Comparison of ENCODE assay signal across 9 cellular contexts in the genomic region with DNA sequence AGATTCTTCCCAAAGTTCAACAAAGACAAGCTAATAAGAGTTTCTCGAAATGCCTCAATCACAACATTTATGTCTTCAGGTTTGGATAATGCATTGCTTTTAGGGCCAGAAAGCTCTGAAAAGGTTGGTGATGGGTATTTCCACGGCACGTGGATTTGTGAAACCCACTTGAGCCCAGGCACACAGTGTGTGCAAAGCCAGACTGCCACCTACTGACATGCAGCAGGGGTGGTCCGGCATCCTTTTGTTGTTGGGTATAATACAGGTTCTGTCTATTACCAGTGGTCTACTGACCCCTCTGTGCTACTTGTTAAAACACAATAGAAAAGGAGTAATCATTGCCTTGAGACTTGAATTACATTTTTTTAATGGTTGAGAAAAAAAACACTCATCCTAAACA.
DNase-seq lines count a peak whose midpoint lies in the region; ATAC-seq and TF ChIP-seq lines count a peak whose summit lies in the region.
"Had no signal": no experiment of that assay in that cellular context is flagged by ENCODE, and none has a peak within 500 bp of the region (broad histone marks: within the 10 kb centered on the region; RNA-seq: fewer than 3 reads in every experiment).

No MANE protein-coding gene starts in this region.

- H2AFZ ChIP-seq in neural cell (ENCODE audit: low read depth, low read length), result no peak overlapping the region

- no peaks in the 10 kb centered on the region for H3F3A ChIP-seq in neural cell (ENCODE audit: insufficient read depth, low read length, poor library complexity, severe bottlenecking)

- no peak overlapping the region for H3K27ac ChIP-seq in neural cell (ENCODE audit: low read length)
- H3K27ac ChIP-seq: SK-N-MC had no signal

- TF ChIP-seq EP300 in neural cell (conservative IDR thresholded peaks at IDR 0.05; ENCODE audit: poor library complexity, severe bottlenecking), result no peak

- no peaks in the 10 kb centered on the region for H3K79me2 ChIP-seq in neural cell (replicated peaks; ENCODE audit: insufficient read depth, low read length)

- no peaks in the 10 kb centered on the region for H4K20me1 ChIP-seq in neural cell (ENCODE audit: insufficient read depth)

- H3K27me3 ChIP-seq in neural cell (ENCODE audit: insufficient read depth, low read depth, low read length), result no peaks in the 10 kb centered on the region

- H3K9me3 ChIP-seq in neural cell (ENCODE audit: low read length), result no peaks in the 10 kb centered on the region

- H3K9me2 ChIP-seq in neural cell (ENCODE audit: insufficient read depth, low read length), result no peaks in the 10 kb centered on the region

- no peak overlapping the region for H3K27ac Mint-ChIP-seq in effector memory CD8-positive, alpha-beta T cell

- H3K9ac ChIP-seq in neural cell (ENCODE audit: low read length), result no peak overlapping the region

- H3K9me3 Mint-ChIP-seq in effector memory CD8-positive, alpha-beta T cell, result no peaks in the 10 kb centered on the region

- DNase-seq in ELR (ENCODE audit: low read depth), result peak; percentile 13
- DNase-seq in Kasumi-1 (lab: John Stamatoyannopoulos, UW), result peak; percentile 2 to 9
- peak in 1 of 3 experiments; percentile 1 for DNase-seq in effector memory CD8-positive, alpha-beta T cell
- no peak for DNase-seq in GM19240 (ENCODE audit: insufficient read length, low spot score)

- H3K4me2 ChIP-seq in neural cell (ENCODE audit: low read length), result no peak overlapping the region

- ATAC-seq in effector memory CD8-positive, alpha-beta T cell (replicated peaks), result peak; percentile 35
- ATAC-seq in GM18519 (IDR thresholded peaks at IDR 0.05; ENCODE audit: low FRiP score, unreplicated experiment), result no peak
- no peak for ATAC-seq in HG03521 (IDR thresholded peaks at IDR 0.05; ENCODE audit: unreplicated experiment)
- no peak for ATAC-seq in HG02642 (IDR thresholded peaks at IDR 0.05; ENCODE audit: poor library complexity, unreplicated experiment)

- peaks cover 0 to 2% of the 10 kb centered on the region in 2 donors for H3K4me1 Mint-ChIP-seq in effector memory CD8-positive, alpha-beta T cell (ENCODE audit: low read depth in 2 of 2)

- H3K36me3 Mint-ChIP-seq in effector memory CD8-positive, alpha-beta T cell (ENCODE audit: insufficient read depth), result no peaks in the 10 kb centered on the region

- no peak overlapping the region for H3K4me3 ChIP-seq in neural cell (ENCODE audit: low read length)
- H3K4me3 ChIP-seq: SK-N-MC had no signal

- peak; percentile 65 for TF ChIP-seq RAD21 in neural cell (conservative IDR thresholded peaks at IDR 0.05)

- H3K27me3 Mint-ChIP-seq in effector memory CD8-positive, alpha-beta T cell, result peaks cover 4 to 40% of the 10 kb centered on the region in 2 donors

- TF ChIP-seq CTCF in neural cell (IDR thresholded peaks at IDR 0.05; ENCODE audit: poor library complexity, severe bottlenecking), result peak; percentile 54

- no peak overlapping the region for H3K4me3 Mint-ChIP-seq in effector memory CD8-positive, alpha-beta T cell

- no peaks in the 10 kb centered on the region for H3K36me3 ChIP-seq in neural cell (ENCODE audit: insufficient read depth, low read length)

TF ChIP-seq in neural cell, 6 proteins besides CTCF, POLR2A, EP300 and RAD21:
- peak; percentile 56 for TF ChIP-seq SMC3 (conservative IDR thresholded peaks at IDR 0.05; ENCODE audit: poor library complexity)
- TF ChIP-seq, protein P1, sequence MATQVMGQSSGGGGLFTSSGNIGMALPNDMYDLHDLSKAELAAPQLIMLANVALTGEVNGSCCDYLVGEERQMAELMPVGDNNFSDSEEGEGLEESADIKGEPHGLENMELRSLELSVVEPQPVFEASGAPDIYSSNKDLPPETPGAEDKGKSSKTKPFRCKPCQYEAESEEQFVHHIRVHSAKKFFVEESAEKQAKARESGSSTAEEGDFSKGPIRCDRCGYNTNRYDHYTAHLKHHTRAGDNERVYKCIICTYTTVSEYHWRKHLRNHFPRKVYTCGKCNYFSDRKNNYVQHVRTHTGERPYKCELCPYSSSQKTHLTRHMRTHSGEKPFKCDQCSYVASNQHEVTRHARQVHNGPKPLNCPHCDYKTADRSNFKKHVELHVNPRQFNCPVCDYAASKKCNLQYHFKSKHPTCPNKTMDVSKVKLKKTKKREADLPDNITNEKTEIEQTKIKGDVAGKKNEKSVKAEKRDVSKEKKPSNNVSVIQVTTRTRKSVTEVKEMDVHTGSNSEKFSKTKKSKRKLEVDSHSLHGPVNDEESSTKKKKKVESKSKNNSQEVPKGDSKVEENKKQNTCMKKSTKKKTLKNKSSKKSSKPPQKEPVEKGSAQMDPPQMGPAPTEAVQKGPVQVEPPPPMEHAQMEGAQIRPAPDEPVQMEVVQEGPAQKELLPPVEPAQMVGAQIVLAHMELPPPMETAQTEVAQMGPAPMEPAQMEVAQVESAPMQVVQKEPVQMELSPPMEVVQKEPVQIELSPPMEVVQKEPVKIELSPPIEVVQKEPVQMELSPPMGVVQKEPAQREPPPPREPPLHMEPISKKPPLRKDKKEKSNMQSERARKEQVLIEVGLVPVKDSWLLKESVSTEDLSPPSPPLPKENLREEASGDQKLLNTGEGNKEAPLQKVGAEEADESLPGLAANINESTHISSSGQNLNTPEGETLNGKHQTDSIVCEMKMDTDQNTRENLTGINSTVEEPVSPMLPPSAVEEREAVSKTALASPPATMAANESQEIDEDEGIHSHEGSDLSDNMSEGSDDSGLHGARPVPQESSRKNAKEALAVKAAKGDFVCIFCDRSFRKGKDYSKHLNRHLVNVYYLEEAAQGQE (IDR thresholded peaks at IDR 0.05; ENCODE audit: borderline replicate concordance), result no peak
